18 cellular contexts compared by ENCODE assay signal in the genomic region with DNA sequence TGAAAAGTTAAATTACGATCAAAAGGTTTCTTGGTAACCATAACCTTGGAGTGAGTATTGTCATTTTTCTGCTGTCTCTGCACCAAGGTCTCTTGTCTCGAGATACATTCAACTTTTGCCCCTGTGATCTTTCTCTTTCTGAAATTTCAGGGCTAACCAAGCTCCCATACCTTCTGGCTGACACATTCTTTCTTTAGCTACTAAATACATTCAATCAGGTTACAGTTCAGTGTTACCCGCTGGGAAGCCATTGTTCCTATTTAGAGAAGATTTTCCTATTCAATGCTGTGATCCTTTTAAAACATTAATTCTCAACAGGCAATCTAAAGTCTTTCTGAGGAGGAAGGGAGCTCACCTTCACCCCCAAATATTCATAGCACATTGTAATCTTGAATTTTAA. TPM values are rescaled to one million over a fixed set of nuclear protein-coding genes. Genes with fewer than 3 reads are reported as not detected.
DNase-seq lines count a peak whose midpoint lies in the region; ATAC-seq, FAIRE-seq and TF ChIP-seq lines count a peak whose summit lies in the region.
"Had no signal": no experiment of that assay in that cellular context is flagged by ENCODE, and none has a peak within 500 bp of the region (broad histone marks: within the 10 kb centered on the region; RNA-seq: fewer than 3 reads in every experiment).

No MANE protein-coding gene starts in this region.

- FAIRE-seq in GM12878 (lab: Jason Lieb, UNC): no peak

- no peak overlapping the region for H3K27ac Mint-ChIP-seq in CD4-positive, alpha-beta T cell
- H3K27ac Mint-ChIP-seq in activated naive CD8-positive, alpha-beta T cell treated with anti-CD3 and anti-CD28 coated beads for 36 hours: no peak overlapping the region
- H3K27ac Mint-ChIP-seq in activated T-helper 17 cell treated with anti-CD3 and anti-CD28 coated beads, Interleukin-2, amount 50 U/mL, for 72 hours: no peak overlapping the region
- H3K27ac Mint-ChIP-seq: activated naive CD4-positive, alpha-beta T cell treated with anti-CD3 and anti-CD28 coated beads, Interleukin-2, amount 10 ng/mL, durations not matched to agents 7 days and 5 days; dendritic cell treated with granulocyte-macrophage colony-stimulating factor and Interleukin-4, amounts not matched to agents 40 ng/mL and 50 ng/mL, for 4 days; naive thymus-derived CD4-positive, alpha-beta T cell had no signal

- H3K27ac ChIP-seq in GM12878 (ENCODE audit: control insufficient read depth, insufficient read depth) (peak overlapping the region; percentile 34), iPS-20b (ENCODE audit: low read length) (no peak overlapping the region), smooth muscle cell (ENCODE audit: low read depth) (no peak overlapping the region)
- no peak overlapping the region for H3K27ac ChIP-seq in CD4-positive, alpha-beta T cell (ENCODE audit: low read depth, low read length)
- H3K27ac ChIP-seq: right lobe of liver had no signal

- BruUV-seq in GM12878 (replicated peaks; lab: Mats Ljungman, UMichigan): no TSS peak

- TF ChIP-seq CTCF in GM12878 (IDR thresholded peaks at IDR 0.05 in 2 of 3, conservative IDR thresholded peaks at IDR 0.05 in 1 of 3; ENCODE audit: control insufficient read depth in 2 of 3, extremely low read depth in 1 of 3, insufficient read depth in 1 of 3, low read depth in 3 of 3, low read length in 3 of 3) (no peak), smooth muscle cell (IDR thresholded peaks at IDR 0.05; ENCODE audit: borderline replicate concordance, insufficient read depth, poor library complexity, severe bottlenecking) (no peak)
- no peak for TF ChIP-seq CTCF in CD4-positive, alpha-beta T cell (IDR thresholded peaks at IDR 0.05)

- SMC1A ChIA-PET in GM12878 (lab: Charles Lee; ENCODE audit: uncharacterized antibody, unreplicated experiment): interaction anchor here (1.9 kb wide), 1 partner anchor 20 kb away, joined by 7 read pairs; no protein-coding TSS in a partner anchor

- no peak for TF ChIP-seq POLR2A in GM12878 (IDR thresholded peaks at IDR 0.05; ENCODE audit: low read depth, low read length)

- H3K36me3 ChIP-seq in GM12878 (ENCODE audit: control insufficient read depth in 2 of 2, insufficient read depth in 2 of 2, low read length in 1 of 2) (no peaks in the 10 kb centered on the region), iPS-20b (ENCODE audit: insufficient read depth, low read depth, low read length) (no peaks in the 10 kb centered on the region), smooth muscle cell (ENCODE audit: low read depth) (no peaks in the 10 kb centered on the region)
- H3K36me3 ChIP-seq: right lobe of liver had no signal

- peaks cover 14% of the 10 kb centered on the region for H3K27me3 Mint-ChIP-seq in CD4-positive, alpha-beta T cell
- H3K27me3 Mint-ChIP-seq in activated naive CD8-positive, alpha-beta T cell treated with anti-CD3 and anti-CD28 coated beads for 36 hours: peaks cover 11% of the 10 kb centered on the region
- H3K27me3 Mint-ChIP-seq in activated T-helper 17 cell treated with anti-CD3 and anti-CD28 coated beads, Interleukin-2, amount 50 U/mL, for 72 hours: peaks cover 3% of the 10 kb centered on the region
- H3K27me3 Mint-ChIP-seq: activated naive CD4-positive, alpha-beta T cell treated with anti-CD3 and anti-CD28 coated beads, Interleukin-2, amount 10 ng/mL, durations not matched to agents 7 days and 5 days; dendritic cell treated with granulocyte-macrophage colony-stimulating factor and Interleukin-4, amounts not matched to agents 40 ng/mL and 50 ng/mL, for 4 days had no signal

- no peak for TF ChIP-seq EP300 in GM12878 (IDR thresholded peaks at IDR 0.05; ENCODE audit: borderline replicate concordance in 1 of 2, control insufficient read depth in 1 of 2, low read depth in 2 of 2, low read length in 2 of 2)

- peak; percentile 2 for ATAC-seq in HG02938 (IDR thresholded peaks at IDR 0.05; ENCODE audit: unreplicated experiment)
- ATAC-seq in GM12878: no peak; the same call in 2 of the 3 replicates
- no peak for ATAC-seq in CD4-positive, alpha-beta T cell (ENCODE audit: poor library complexity)
- no peak for ATAC-seq in activated T-helper 17 cell treated with anti-CD3 and anti-CD28 coated beads, Interleukin-2, amount 50 U/mL, for 72 hours (replicated peaks)
- ATAC-seq: left lobe of liver; naive thymus-derived CD4-positive, alpha-beta T cell; right lobe of liver had no signal

- POLR2A ChIA-PET in GM12878 (lab: Charles Lee): no interaction called here
- POLR2A ChIA-PET in CD4-positive, alpha-beta T cell (lab: Charles Lee): no interaction called here

- H3K9me3 ChIP-seq in GM12878 (replicated peaks; ENCODE audit: control insufficient read depth, insufficient read depth, low read length) (no peaks in the 10 kb centered on the region; the same call in 2 of the 3 replicates), iPS-20b (ENCODE audit: insufficient read depth, low read depth, low read length) (no peaks in the 10 kb centered on the region), smooth muscle cell (replicated peaks; ENCODE audit: low read depth) (no peaks in the 10 kb centered on the region)
- H3K9me3 ChIP-seq in CD4-positive, alpha-beta T cell (ENCODE audit: control insufficient read depth, low read length): no peaks in the 10 kb centered on the region
- H3K9me3 ChIP-seq: right lobe of liver had no signal

- H3K4me1 ChIP-seq in GM12878 (ENCODE audit: control insufficient read depth, insufficient read depth, low read length): peaks cover 30% of the 10 kb centered on the region
- peaks cover 27% of the 10 kb centered on the region for H3K4me1 ChIP-seq in iPS-20b (ENCODE audit: insufficient read depth, low read length)
- peaks cover 28% of the 10 kb centered on the region for H3K4me1 ChIP-seq in smooth muscle cell (ENCODE audit: low read depth)
- H3K4me1 ChIP-seq: right lobe of liver had no signal

- H3F3A ChIP-seq in smooth muscle cell (ENCODE audit: low read depth): no peaks in the 10 kb centered on the region

- H3K9ac ChIP-seq in GM12878 (ENCODE audit: control insufficient read depth, insufficient read depth, low read length) (no peak overlapping the region), iPS-20b (ENCODE audit: low read depth, low read length) (peak overlapping the region; percentile 29; the same call in 1 of the 2 replicates), smooth muscle cell (ENCODE audit: low read depth) (no peak overlapping the region)

- H3K27me3 ChIP-seq in GM12878 (replicated peaks in 1 of 2; ENCODE audit: control insufficient read depth in 2 of 2, insufficient read depth in 2 of 2, low read length in 1 of 2) (no peaks in the 10 kb centered on the region), iPS-20b (ENCODE audit: insufficient read depth, low read length) (no peaks in the 10 kb centered on the region), smooth muscle cell (ENCODE audit: low read depth) (no peaks in the 10 kb centered on the region)
- no peaks in the 10 kb centered on the region for H3K27me3 ChIP-seq in CD4-positive, alpha-beta T cell (ENCODE audit: control insufficient read depth, insufficient read depth, low read length)
- H3K27me3 ChIP-seq: right lobe of liver had no signal

- H3K79me2 ChIP-seq in GM12878 (ENCODE audit: control insufficient read depth, insufficient read depth, low read length): no peaks in the 10 kb centered on the region
- no peaks in the 10 kb centered on the region for H3K79me2 ChIP-seq in smooth muscle cell (ENCODE audit: low read depth)

- H3K4me2 ChIP-seq in GM12878 (ENCODE audit: control insufficient read depth, insufficient read depth) (peak overlapping the region; percentile 53), smooth muscle cell (peak overlapping the region; percentile 74)

- no peaks in the 10 kb centered on the region for H3K9me3 Mint-ChIP-seq in CD4-positive, alpha-beta T cell
- no peaks in the 10 kb centered on the region for H3K9me3 Mint-ChIP-seq in activated naive CD8-positive, alpha-beta T cell treated with anti-CD3 and anti-CD28 coated beads for 36 hours
- H3K9me3 Mint-ChIP-seq in activated T-helper 17 cell treated with anti-CD3 and anti-CD28 coated beads, Interleukin-2, amount 50 U/mL, for 72 hours: no peaks in the 10 kb centered on the region
- H3K9me3 Mint-ChIP-seq: activated naive CD4-positive, alpha-beta T cell treated with anti-CD3 and anti-CD28 coated beads, Interleukin-2, amount 10 ng/mL, durations not matched to agents 7 days and 5 days; dendritic cell treated with granulocyte-macrophage colony-stimulating factor and Interleukin-4, amounts not matched to agents 40 ng/mL and 50 ng/mL, for 4 days; naive thymus-derived CD4-positive, alpha-beta T cell had no signal

- no peak for DNase-seq in GM12878 (ENCODE audit: low read depth, low spot score)
- DNase-seq in smooth muscle cell (lab: John Stamatoyannopoulos, UW; ENCODE audit: unreplicated experiment): no peak
- DNase-seq in CD4-positive, alpha-beta T cell: no peak
- no peak for DNase-seq in activated naive CD8-positive, alpha-beta T cell treated with anti-CD3 and anti-CD28 coated beads for 36 hours
- DNase-seq: activated naive CD4-positive, alpha-beta T cell treated with anti-CD3 and anti-CD28 coated beads, Interleukin-2, amount 10 ng/mL, durations not matched to agents 7 days and 5 days; CD4-positive, CD25-positive, alpha-beta regulatory T cell; naive thymus-derived CD4-positive, alpha-beta T cell; NCI-H1105 treated with DMSO at 0.1 percent for 48 hours; NCI-H2029 treated with DMSO at 0.1 percent for 48 hours; NCI-H774; right lobe of liver; stimulated activated naive CD4-positive, alpha-beta T cell treated with Interleukin-2 at 50 U/mL for 16 hours; T-helper 9 cell had no signal

- H2AFZ ChIP-seq in GM12878 (ENCODE audit: control insufficient read depth, low read depth, low read length): peak overlapping the region; percentile 42
- H2AFZ ChIP-seq in smooth muscle cell (ENCODE audit: low read depth): peak overlapping the region; percentile 74

- in situ Hi-C loops in GM12878 (cut with MboI): no loop called here

- H3K4me3 ChIP-seq in GM12878: peak overlapping the region; percentile 1; the same call in 1 of the 2 replicates
- H3K4me3 ChIP-seq in iPS-20b (ENCODE audit: low read length): peak overlapping the region; percentile 59
- no peak overlapping the region for H3K4me3 ChIP-seq in smooth muscle cell
- H3K4me3 ChIP-seq: right lobe of liver had no signal

- H4K20me1 ChIP-seq in GM12878 (ENCODE audit: control insufficient read depth, insufficient read depth): no peaks in the 10 kb centered on the region
- no peaks in the 10 kb centered on the region for H4K20me1 ChIP-seq in smooth muscle cell (ENCODE audit: low read depth)

- no peaks in the 10 kb centered on the region for H3K36me3 Mint-ChIP-seq in CD4-positive, alpha-beta T cell (ENCODE audit: low read depth)
- H3K36me3 Mint-ChIP-seq in activated naive CD8-positive, alpha-beta T cell treated with anti-CD3 and anti-CD28 coated beads for 36 hours: no peaks in the 10 kb centered on the region
- H3K36me3 Mint-ChIP-seq in activated T-helper 17 cell treated with anti-CD3 and anti-CD28 coated beads, Interleukin-2, amount 50 U/mL, for 72 hours (ENCODE audit: low read depth): no peaks in the 10 kb centered on the region
- H3K36me3 Mint-ChIP-seq: activated naive CD4-positive, alpha-beta T cell treated with anti-CD3 and anti-CD28 coated beads, Interleukin-2, amount 10 ng/mL, durations not matched to agents 7 days and 5 days; CD4-positive, CD25-positive, alpha-beta regulatory T cell; naive thymus-derived CD4-positive, alpha-beta T cell had no signal

- CTCF ChIA-PET in GM12878 (lab: Yijun Ruan, JAX): interaction anchor here (0.6 to 1.4 kb wide), 3 partner anchors 17 to 25 kb away, joined by 3 to 4 read pairs (median 4); no protein-coding TSS in a partner anchor
- CTCF ChIA-PET in CD4-positive, alpha-beta T cell (lab: Charles Lee): no interaction called here

- no peaks in the 10 kb centered on the region for H3K4me1 Mint-ChIP-seq in CD4-positive, alpha-beta T cell (ENCODE audit: low read depth)
- peaks cover 5% of the 10 kb centered on the region for H3K4me1 Mint-ChIP-seq in activated naive CD8-positive, alpha-beta T cell treated with anti-CD3 and anti-CD28 coated beads for 36 hours
- no peaks in the 10 kb centered on the region for H3K4me1 Mint-ChIP-seq in activated T-helper 17 cell treated with anti-CD3 and anti-CD28 coated beads, Interleukin-2, amount 50 U/mL, for 72 hours

- 52% methylated on average over 3 of the region's 3 CpGs for WGBS in GM12878 (ENCODE audit: insufficient coverage, insufficient replicate concordance, low lambda C conversion rate, missing lambda C conversion rate)
- WGBS in smooth muscle cell (ENCODE audit: low lambda C conversion rate): 32% methylated on average over 3 of the region's 3 CpGs

- H3K4me3 Mint-ChIP-seq in CD4-positive, alpha-beta T cell: no peak overlapping the region
- H3K4me3 Mint-ChIP-seq in activated naive CD8-positive, alpha-beta T cell treated with anti-CD3 and anti-CD28 coated beads for 36 hours: no peak overlapping the region
- H3K4me3 Mint-ChIP-seq in activated T-helper 17 cell treated with anti-CD3 and anti-CD28 coated beads, Interleukin-2, amount 50 U/mL, for 72 hours: no peak overlapping the region
- H3K4me3 Mint-ChIP-seq: activated naive CD4-positive, alpha-beta T cell treated with anti-CD3 and anti-CD28 coated beads, Interleukin-2, amount 10 ng/mL, durations not matched to agents 7 days and 5 days; CD4-positive, CD25-positive, alpha-beta regulatory T cell; dendritic cell treated with granulocyte-macrophage colony-stimulating factor and Interleukin-4, amounts not matched to agents 40 ng/mL and 50 ng/mL, for 4 days; naive thymus-derived CD4-positive, alpha-beta T cell had no signal

- no peak for TF ChIP-seq RAD21 in GM12878 (IDR thresholded peaks at IDR 0.05; ENCODE audit: insufficient read depth, low read depth, low read length)

- RAD21 ChIA-PET in GM12878 (lab: Charles Lee; ENCODE audit: unreplicated experiment): interaction anchor here (1.2 kb wide), 1 partner anchor 92 kb away, joined by 3 read pairs; no protein-coding TSS in a partner anchor

- intact Hi-C loops in GM12878 (cut with micrococcal nuclease; ENCODE audit: unreplicated experiment): no loop called here
- intact Hi-C loops in CD4-positive, alpha-beta T cell (cut with DNase I, micrococcal nuclease): no loop called here

RNA-seq across cellular contexts. Expression of a gene that starts 22.9 kb away (rescaled TPM):
- total RNA-seq in GM12878 (2013; cell fraction: nucleolus; rRNA removed): 798 and 844 TPM in 2 replicates
- 98.2 and 109 TPM in 2 replicates for total RNA-seq in GM12878 (2014; rRNA removed)
- 96.3 and 108 TPM in 2 replicates for total RNA-seq in GM12878 (2014; rRNA removed; fragmentation: Illumina TruSeq; extraction: Trizol)
- total RNA-seq in GM12878 (2021): 62.6 and 79.0 TPM in 2 replicates
- 58.8 TPM for polyA plus RNA-seq in GM12878 (2011; ENCODE audit: low read depth)
- polyA plus RNA-seq in GM12878 (2011; rRNA removed): 191 and 269 TPM in 2 replicates
- 50.8 and 53.1 TPM in 2 replicates for polyA plus RNA-seq in GM12878 (2011; cell fraction: cytosol; rRNA removed)
- polyA plus RNA-seq in GM12878 (2011; cell fraction: nucleus; rRNA removed): 502 and 620 TPM in 2 replicates
- polyA plus RNA-seq in GM12878 (2012): 65.8 and 69.4 TPM in 2 replicates
- 102 and 133 TPM in 2 replicates for polyA plus RNA-seq in GM12878 (2014; fragmentation: Illumina TruSeq; extraction: Trizol)
- polyA plus RNA-seq in GM12878 (2014; fragmentation: Nextera tagmentation; extraction: Ambion mirVana): 10 to 100 TPM; 24.3 to 28.4 TPM
- 58.0 and 65.0 TPM in 2 replicates for polyA plus RNA-seq in GM12878 (2014; rRNA removed)
- polyA plus RNA-seq in GM12878 (2016; fragmentation: Nextera tagmentation; extraction: Ambion mirVana): 10 to 100 TPM; 49.0 to 52.9 TPM
- polyA minus RNA-seq in GM12878 (2011; rRNA and poly(A)+ RNA removed): 190 and 273 TPM in 2 replicates
- polyA minus RNA-seq in GM12878 (2011; cell fraction: cytosol; rRNA and poly(A)+ RNA removed): 25.3 and 38.2 TPM in 2 replicates
- 392 and 529 TPM in 2 replicates for polyA minus RNA-seq in GM12878 (2011; cell fraction: nucleus; rRNA and poly(A)+ RNA removed)
- 107 and 109 TPM in 2 replicates for total RNA-seq in smooth muscle cell
- 31.7 and 43.6 TPM in 2 replicates for polyA plus RNA-seq in smooth muscle cell
- total RNA-seq in CD4-positive, alpha-beta T cell: 100 to 1,000 TPM; 114 to 115 TPM
- total RNA-seq in activated naive CD8-positive, alpha-beta T cell treated with anti-CD3 and anti-CD28 coated beads for 36 hours: 10 to 100 TPM; 57.1 to 59.9 TPM
- 100 to 1,000 TPM in 1 of 2 donors, 10 to 100 TPM in 1; 90.4 to 114 TPM for total RNA-seq in activated T-helper 17 cell treated with anti-CD3 and anti-CD28 coated beads, Interleukin-2, amount 50 U/mL, for 72 hours
